In genomic region chr3:52655895-52656294, GRCh38 we compare ENCODE assay signal across 18 cellular contexts.
"Had no signal": no experiment of that assay in that cellular context is flagged by ENCODE, and none has a peak within 500 bp of the region (broad histone marks: within the 10 kb centered on the region; RNA-seq: fewer than 3 reads in every experiment).

No MANE protein-coding gene starts in this region.

- H3K9me3 ChIP-seq: left lung, mucosa of descending colon, right atrium auricular region, transverse colon had no signal

- H3K4me1 Mint-ChIP-seq: stimulated activated naive B cell treated with anti-CD40 and anti-IgM and Interleukin-4, amounts not matched to agents 10 μg/mL and 1 μg/mL and 100 μg/mL, for 72 hours had no signal

- DNase-seq: activated CD8-positive, alpha-beta memory T cell treated with anti-CD3 and anti-CD28 coated beads, Interleukin-2, amount 50 U/mL, for 48 hours; activated gamma-delta T cell; activated naive CD8-positive, alpha-beta T cell treated with anti-CD3 and anti-CD28 coated beads, Interleukin-2, amount 10 ng/mL, durations not matched to agents 7 days and 5 days; amniotic stem cell; brain microvascular endothelial cell; dorsolateral prefrontal cortex; effector memory CD4-positive, alpha-beta T cell; left lung; mucosa of descending colon; stimulated activated CD4-positive, alpha-beta T cell treated with anti-CD3 and anti-CD28 coated beads, Interleukin-1b, Interleukin-23, amount 100 ng/mL, for 48 hours; stimulated activated CD4-positive, alpha-beta T cell treated with anti-CD3 and anti-CD28 coated beads, Interleukin-4, amount 100 ng/mL, for 4 hours; stimulated activated CD8-positive, alpha-beta memory T cell treated with anti-CD3 and anti-CD28 coated beads, Interleukin-4, amount 100 ng/mL, for 48 hours; stimulated activated naive B cell treated with anti-CD40 and anti-IgM and Interleukin-4, amounts not matched to agents 10 μg/mL and 1 μg/mL and 100 μg/mL, for 72 hours; T-helper 9 cell; transverse colon had no signal

- H3K27me3 Mint-ChIP-seq: activated naive CD8-positive, alpha-beta T cell treated with anti-CD3 and anti-CD28 coated beads, Interleukin-2, amount 10 ng/mL, durations not matched to agents 7 days and 5 days; natural killer cell treated with Interleukin-12 subunit alpha and Interleukin-12 subunit beta and Interleukin-15 and Interleukin-18, amount 100 ng/mL, for 72 hours; stimulated activated naive B cell treated with anti-CD40 and anti-IgM and Interleukin-4, amounts not matched to agents 10 μg/mL and 1 μg/mL and 100 μg/mL, for 72 hours had no signal

- ATAC-seq: activated CD4-positive, CD25-positive, alpha-beta regulatory T cell treated with anti-CD3 and anti-CD28 coated beads, Interleukin-2, amount 50 U/mL, for 24 hours; left lung; mucosa of descending colon; natural killer cell treated with Interleukin-12 subunit alpha and Interleukin-12 subunit beta and Interleukin-15 and Interleukin-18, amount 100 ng/mL, for 72 hours; stimulated activated naive B cell treated with anti-CD40 and anti-IgM and Interleukin-4, amounts not matched to agents 10 μg/mL and 1 μg/mL and 100 μg/mL, for 72 hours had no signal

- H3K9me3 Mint-ChIP-seq: activated naive CD8-positive, alpha-beta T cell treated with anti-CD3 and anti-CD28 coated beads, Interleukin-2, amount 10 ng/mL, durations not matched to agents 7 days and 5 days; natural killer cell treated with Interleukin-12 subunit alpha and Interleukin-12 subunit beta and Interleukin-15 and Interleukin-18, amount 100 ng/mL, for 72 hours; stimulated activated naive B cell treated with anti-CD40 and anti-IgM and Interleukin-4, amounts not matched to agents 10 μg/mL and 1 μg/mL and 100 μg/mL, for 72 hours had no signal

- H3K27ac Mint-ChIP-seq: activated naive CD8-positive, alpha-beta T cell treated with anti-CD3 and anti-CD28 coated beads, Interleukin-2, amount 10 ng/mL, durations not matched to agents 7 days and 5 days; natural killer cell treated with Interleukin-12 subunit alpha and Interleukin-12 subunit beta and Interleukin-15 and Interleukin-18, amount 100 ng/mL, for 72 hours; stimulated activated naive B cell treated with anti-CD40 and anti-IgM and Interleukin-4, amounts not matched to agents 10 μg/mL and 1 μg/mL and 100 μg/mL, for 72 hours had no signal

- H3K4me3 Mint-ChIP-seq: activated naive CD8-positive, alpha-beta T cell treated with anti-CD3 and anti-CD28 coated beads, Interleukin-2, amount 10 ng/mL, durations not matched to agents 7 days and 5 days; natural killer cell treated with Interleukin-12 subunit alpha and Interleukin-12 subunit beta and Interleukin-15 and Interleukin-18, amount 100 ng/mL, for 72 hours; stimulated activated naive B cell treated with anti-CD40 and anti-IgM and Interleukin-4, amounts not matched to agents 10 μg/mL and 1 μg/mL and 100 μg/mL, for 72 hours had no signal
